8 cellular contexts compared by ENCODE assay signal in genomic region chr16:58628845-58629680, GRCh38. TPM values are rescaled to one million over a fixed set of nuclear protein-coding genes. Genes with fewer than 3 reads are reported as not detected.
DNase-seq lines count a peak whose midpoint lies in the region; ATAC-seq and TF ChIP-seq lines count a peak whose summit lies in the region.

No MANE protein-coding gene starts in this region.

- no peaks in the 10 kb centered on the region for H3K27me3 ChIP-seq in Panc1 (ENCODE audit: control insufficient read depth, insufficient read depth, low read length)
- no peaks in the 10 kb centered on the region for H3K27me3 ChIP-seq in thoracic aorta (replicated peaks; ENCODE audit: insufficient read depth)

- DNase-seq in DMS79 treated with DMSO at 0.1 percent for 48 hours (lab: John Stamatoyannopoulos, UW): peak; percentile 14
- no peak for DNase-seq in Panc1 (ENCODE audit: low read depth, low spot score)
- peak; percentile 21 for DNase-seq in activated gamma-delta T cell (lab: John Stamatoyannopoulos, UW)
- DNase-seq in globus pallidus (ENCODE audit: low spot score): peak; percentile 21
- DNase-seq in nucleus accumbens (lab: John Stamatoyannopoulos, UW): peak in 37 of 56 donors; percentile 11 to 62 (median 33)
- DNase-seq in thoracic aorta (ENCODE audit: low spot score): peak; percentile 6
- no peak for DNase-seq in NCI-H2081 treated with DMSO at 0.1 percent for 48 hours (lab: John Stamatoyannopoulos, UW)

- H3K27ac ChIP-seq in Panc1 (ENCODE audit: low read length): peak overlapping the region; percentile 91
- H3K27ac ChIP-seq in thoracic aorta: peak overlapping the region; percentile 98

- TF ChIP-seq CTCF in Panc1 (IDR thresholded peaks at IDR 0.05) (no peak), thoracic aorta (IDR thresholded peaks at IDR 0.05) (no peak)

- H3K4me1 ChIP-seq in Panc1 (ENCODE audit: control insufficient read depth, insufficient read depth, low read length) (0 out of 2 replicates have a peak, but pooled peaks cover 2% of the 10 kb centered on the region), thoracic aorta (ENCODE audit: control insufficient read depth in 1 of 2, low read depth in 2 of 2) (peaks cover 13 to 28% of the 10 kb centered on the region in 2 donors)

- intact Hi-C loops in Panc1 (cut with micrococcal nuclease; ENCODE audit: unreplicated experiment): no loop called here

- H3K9me3 ChIP-seq in Panc1 (ENCODE audit: control insufficient read depth, insufficient read depth, low read depth, low read length) (no peaks in the 10 kb centered on the region), thoracic aorta (no peaks in the 10 kb centered on the region)

- CTCF ChIA-PET in Panc1 (lab: Charles Lee): no interaction called here

- BruUV-seq in Panc1 (replicated peaks; lab: Mats Ljungman, UMichigan): no TSS peak

- peak; percentile 0 for ATAC-seq in HG02678 (IDR thresholded peaks at IDR 0.05; ENCODE audit: unreplicated experiment)
- peak; percentile 36 for ATAC-seq in Panc1
- no peak for ATAC-seq in thoracic aorta (ENCODE audit: insufficient number of reproducible peaks, low FRiP score, low read depth)

- H3K4me3 ChIP-seq in Panc1 (ENCODE audit: low read depth in 2 of 2, low read length in 2 of 2) (peak overlapping the region; percentile 83 to 91), thoracic aorta (peak overlapping the region; percentile 84)

- H3K36me3 ChIP-seq in Panc1 (ENCODE audit: control insufficient read depth, insufficient read depth, low read length) (no peaks in the 10 kb centered on the region; the same call in 1 of the 2 replicates), thoracic aorta (peaks cover 2% of the 10 kb centered on the region)

- in situ Hi-C loops in Panc1 (cut with HindIII; ENCODE audit: low pct_unique_long_range_greater_than_20kb, low sequenced_read_pairs): no loop called here

- POLR2A ChIA-PET in Panc1 (lab: Charles Lee): interaction anchor here (0.7 kb wide), 2 partner anchors 33 to 1037 kb away, joined by 5 to 6 read pairs; no protein-coding TSS in a partner anchor

RNA-seq across cellular contexts. Expression of gene CNOT1, which starts 0.6 kb away (rescaled TPM):
- total RNA-seq in Panc1 (2021; ENCODE audit: unreplicated experiment) (170 TPM), thoracic aorta (100 to 1,000 TPM in 1 of 2 donors, 10 to 100 TPM in 1; 54.8 to 112 TPM)
- polyA plus RNA-seq in Panc1 (2012; ENCODE audit: insufficient read length): 112 TPM

RNA-seq across cellular contexts. Expression of gene SLC38A7, which starts 55.5 kb away (rescaled TPM):
- 20.2 TPM for total RNA-seq in Panc1 (2021; ENCODE audit: unreplicated experiment)
- 18.3 TPM for polyA plus RNA-seq in Panc1 (2012; ENCODE audit: insufficient read length)
- 10 to 100 TPM; 12.0 to 19.5 TPM for total RNA-seq in thoracic aorta

Comparison
In these comparisons a context has a peak if more than half of its experiments do, and no peak if none do; other contexts are left out.
1. DNase-seq: peak in DMS79 treated with DMSO at 0.1 percent for 48 hours (single experiment), activated gamma-delta T cell (single experiment), globus pallidus (single experiment), nucleus accumbens (37 of 56) and thoracic aorta (single experiment); none in Panc1 (single experiment) and NCI-H2081 treated with DMSO at 0.1 percent for 48 hours (single experiment).